In genomic region chr3:72003936-72004335, GRCh38 we compare ENCODE assay signal across 1 cellular context.
TF ChIP-seq lines count a peak whose summit lies in the region.

No MANE protein-coding gene starts in this region.

TF ChIP-seq in GM23338, 12 proteins besides CTCF, POLR2A, EP300 and RAD21:
- TF ChIP-seq, protein P1, sequence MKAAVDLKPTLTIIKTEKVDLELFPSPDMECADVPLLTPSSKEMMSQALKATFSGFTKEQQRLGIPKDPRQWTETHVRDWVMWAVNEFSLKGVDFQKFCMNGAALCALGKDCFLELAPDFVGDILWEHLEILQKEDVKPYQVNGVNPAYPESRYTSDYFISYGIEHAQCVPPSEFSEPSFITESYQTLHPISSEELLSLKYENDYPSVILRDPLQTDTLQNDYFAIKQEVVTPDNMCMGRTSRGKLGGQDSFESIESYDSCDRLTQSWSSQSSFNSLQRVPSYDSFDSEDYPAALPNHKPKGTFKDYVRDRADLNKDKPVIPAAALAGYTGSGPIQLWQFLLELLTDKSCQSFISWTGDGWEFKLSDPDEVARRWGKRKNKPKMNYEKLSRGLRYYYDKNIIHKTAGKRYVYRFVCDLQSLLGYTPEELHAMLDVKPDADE (IDR thresholded peaks at IDR 0.05), result no peak
- TF ChIP-seq EZH2 (IDR thresholded peaks at IDR 0.05; ENCODE audit: low read depth, unreplicated experiment) (no peak), ZNF331 (CRISPR knock-in tag; IDR thresholded peaks at IDR 0.05; ENCODE audit: low read depth) (no peak)
TF ChIP-seq in GM23338: peak in this region for 0.
